ENCODE assay signal across 1 cellular context in the genomic region with DNA sequence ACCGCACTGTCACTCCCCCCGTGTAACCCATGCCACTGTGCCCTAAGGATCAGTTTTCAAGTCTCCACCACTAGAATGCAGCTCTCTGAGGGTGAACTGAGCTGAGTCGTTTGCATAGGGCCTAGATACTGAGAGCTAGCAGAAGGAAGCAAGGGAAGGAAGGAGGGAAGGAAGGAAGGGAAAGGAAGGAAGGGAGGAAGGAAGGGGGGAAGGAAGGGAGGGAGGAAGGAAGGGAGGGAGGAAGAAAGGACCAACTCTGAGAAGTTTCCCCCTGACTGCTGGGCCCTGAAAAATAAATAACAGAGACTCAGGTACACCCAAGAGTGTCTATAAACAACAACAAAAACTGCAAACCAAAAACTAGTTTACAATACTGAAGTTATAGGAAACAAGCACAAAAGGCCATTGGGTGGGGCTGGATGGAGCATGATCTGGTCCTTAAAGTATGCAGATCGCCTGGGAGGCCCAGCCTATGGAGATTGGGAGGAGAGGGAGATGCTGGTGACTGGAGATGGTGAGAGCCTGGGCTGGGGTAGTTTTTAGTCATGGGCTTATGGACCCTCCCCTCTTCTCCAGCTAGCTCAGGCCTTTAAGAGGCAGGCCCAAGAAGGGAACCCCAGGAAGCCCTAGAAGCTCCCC.
TF ChIP-seq lines count a peak whose summit lies in the region.

No MANE protein-coding gene starts in this region.

TF ChIP-seq in K562, 482 proteins besides CTCF, POLR2A, EP300 and RAD21 (continues in another document):
- TF ChIP-seq DNMT1 (IDR thresholded peaks at IDR 0.05), result no peak
- 0 out of 2 replicates have a peak, but pooled peaks have one; percentile 54 for TF ChIP-seq MTA1 (IDR thresholded peaks at IDR 0.05; ENCODE audit: borderline replicate concordance)
- 0 out of 2 replicates have a peak, but pooled peaks have one; percentile 19 for TF ChIP-seq CTBP1 (IDR thresholded peaks at IDR 0.05; ENCODE audit: borderline replicate concordance)
- TF ChIP-seq, protein P1, sequence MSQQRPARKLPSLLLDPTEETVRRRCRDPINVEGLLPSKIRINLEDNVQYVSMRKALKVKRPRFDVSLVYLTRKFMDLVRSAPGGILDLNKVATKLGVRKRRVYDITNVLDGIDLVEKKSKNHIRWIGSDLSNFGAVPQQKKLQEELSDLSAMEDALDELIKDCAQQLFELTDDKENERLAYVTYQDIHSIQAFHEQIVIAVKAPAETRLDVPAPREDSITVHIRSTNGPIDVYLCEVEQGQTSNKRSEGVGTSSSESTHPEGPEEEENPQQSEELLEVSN (IDR thresholded peaks at IDR 0.05; ENCODE audit: borderline replicate concordance in 1 of 2, extremely low read depth in 1 of 2, insufficient read depth in 1 of 2, insufficient read length in 1 of 2, low read depth in 1 of 2, low read length in 1 of 2, poor library complexity in 1 of 2, severe bottlenecking in 1 of 2), result no peak
- TF ChIP-seq SMARCA5 (IDR thresholded peaks at IDR 0.05), result 0 out of 2 replicates have a peak, but pooled peaks have one; percentile 42
- TF ChIP-seq FOXA1 (IDR thresholded peaks at IDR 0.05; ENCODE audit: borderline replicate concordance), result no peak
- TF ChIP-seq EHMT2 (IDR thresholded peaks at IDR 0.05), result 0 out of 2 replicates have a peak, but pooled peaks have one; percentile 43
- TF ChIP-seq HMGN3 (IDR thresholded peaks at IDR 0.05; ENCODE audit: borderline replicate concordance, extremely low read depth, insufficient read length, low read depth, low read length), result no peak
- TF ChIP-seq PYGO2 (tag; IDR thresholded peaks at IDR 0.05), result no peak
- TF ChIP-seq RFX5 (IDR thresholded peaks at IDR 0.05; ENCODE audit: low read depth, low read length), result no peak
- TF ChIP-seq ZNF274 (IDR thresholded peaks at IDR 0.05; ENCODE audit: borderline replicate concordance, low read depth, low read length), result no peak
- TF ChIP-seq ZNF644 (tag; IDR thresholded peaks at IDR 0.05; ENCODE audit: low read depth), result no peak
- TF ChIP-seq, protein P2, sequence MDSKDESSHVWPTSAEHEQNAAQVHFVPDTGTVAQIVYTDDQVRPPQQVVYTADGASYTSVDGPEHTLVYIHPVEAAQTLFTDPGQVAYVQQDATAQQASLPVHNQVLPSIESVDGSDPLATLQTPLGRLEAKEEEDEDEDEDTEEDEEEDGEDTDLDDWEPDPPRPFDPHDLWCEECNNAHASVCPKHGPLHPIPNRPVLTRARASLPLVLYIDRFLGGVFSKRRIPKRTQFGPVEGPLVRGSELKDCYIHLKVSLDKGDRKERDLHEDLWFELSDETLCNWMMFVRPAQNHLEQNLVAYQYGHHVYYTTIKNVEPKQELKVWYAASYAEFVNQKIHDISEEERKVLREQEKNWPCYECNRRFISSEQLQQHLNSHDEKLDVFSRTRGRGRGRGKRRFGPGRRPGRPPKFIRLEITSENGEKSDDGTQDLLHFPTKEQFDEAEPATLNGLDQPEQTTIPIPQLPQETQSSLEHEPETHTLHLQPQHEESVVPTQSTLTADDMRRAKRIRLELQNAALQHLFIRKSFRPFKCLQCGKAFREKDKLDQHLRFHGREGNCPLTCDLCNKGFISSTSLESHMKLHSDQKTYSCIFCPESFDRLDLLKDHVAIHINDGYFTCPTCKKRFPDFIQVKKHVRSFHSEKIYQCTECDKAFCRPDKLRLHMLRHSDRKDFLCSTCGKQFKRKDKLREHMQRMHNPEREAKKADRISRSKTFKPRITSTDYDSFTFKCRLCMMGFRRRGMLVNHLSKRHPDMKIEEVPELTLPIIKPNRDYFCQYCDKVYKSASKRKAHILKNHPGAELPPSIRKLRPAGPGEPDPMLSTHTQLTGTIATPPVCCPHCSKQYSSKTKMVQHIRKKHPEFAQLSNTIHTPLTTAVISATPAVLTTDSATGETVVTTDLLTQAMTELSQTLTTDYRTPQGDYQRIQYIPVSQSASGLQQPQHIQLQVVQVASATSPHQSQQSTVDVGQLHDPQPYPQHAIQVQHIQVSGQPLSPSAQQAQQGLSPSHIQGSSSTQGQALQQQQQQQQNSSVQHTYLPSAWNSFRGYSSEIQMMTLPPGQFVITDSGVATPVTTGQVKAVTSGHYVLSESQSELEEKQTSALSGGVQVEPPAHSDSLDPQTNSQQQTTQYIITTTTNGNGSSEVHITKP (IDR thresholded peaks at IDR 0.05; ENCODE audit: partially characterized antibody), result no peak
- 0 out of 4 replicates have a peak, but pooled peaks of 1 of the 2 experiments have one; percentile 11 for TF ChIP-seq TRIM24 (IDR thresholded peaks at IDR 0.05)
- no peak for TF ChIP-seq POLR3A (IDR thresholded peaks at IDR 0.05; ENCODE audit: borderline replicate concordance, extremely low read depth, insufficient read depth, insufficient read length)
- TF ChIP-seq, protein P3, sequence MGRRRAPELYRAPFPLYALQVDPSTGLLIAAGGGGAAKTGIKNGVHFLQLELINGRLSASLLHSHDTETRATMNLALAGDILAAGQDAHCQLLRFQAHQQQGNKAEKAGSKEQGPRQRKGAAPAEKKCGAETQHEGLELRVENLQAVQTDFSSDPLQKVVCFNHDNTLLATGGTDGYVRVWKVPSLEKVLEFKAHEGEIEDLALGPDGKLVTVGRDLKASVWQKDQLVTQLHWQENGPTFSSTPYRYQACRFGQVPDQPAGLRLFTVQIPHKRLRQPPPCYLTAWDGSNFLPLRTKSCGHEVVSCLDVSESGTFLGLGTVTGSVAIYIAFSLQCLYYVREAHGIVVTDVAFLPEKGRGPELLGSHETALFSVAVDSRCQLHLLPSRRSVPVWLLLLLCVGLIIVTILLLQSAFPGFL (CRISPR knock-in tag; IDR thresholded peaks at IDR 0.05), result no peak
- TF ChIP-seq ZNF785 (CRISPR knock-in tag; IDR thresholded peaks at IDR 0.05), result no peak
- TF ChIP-seq KLF10 (CRISPR knock-in tag; IDR thresholded peaks at IDR 0.05), result no peak
- TF ChIP-seq PML (IDR thresholded peaks at IDR 0.05; ENCODE audit: low read length), result no peak
- no peak for TF ChIP-seq CC2D1A (IDR thresholded peaks at IDR 0.05)
- no peak for TF ChIP-seq WHSC1 (IDR thresholded peaks at IDR 0.05; ENCODE audit: low read length)
- TF ChIP-seq NR3C1 (CRISPR knock-in tag; IDR thresholded peaks at IDR 0.05), result no peak
- TF ChIP-seq ZNF408 (CRISPR knock-in tag; IDR thresholded peaks at IDR 0.05; ENCODE audit: low read depth), result no peak
- TF ChIP-seq STAT5B (CRISPR knock-in tag; IDR thresholded peaks at IDR 0.05), result no peak
- TF ChIP-seq GTF2A2 (tag; IDR thresholded peaks at IDR 0.05), result no peak
- TF ChIP-seq NFRKB (IDR thresholded peaks at IDR 0.05; ENCODE audit: low read depth), result no peak
- TF ChIP-seq ZNF212 (CRISPR knock-in tag; IDR thresholded peaks at IDR 0.05), result no peak
- TF ChIP-seq, protein P4, sequence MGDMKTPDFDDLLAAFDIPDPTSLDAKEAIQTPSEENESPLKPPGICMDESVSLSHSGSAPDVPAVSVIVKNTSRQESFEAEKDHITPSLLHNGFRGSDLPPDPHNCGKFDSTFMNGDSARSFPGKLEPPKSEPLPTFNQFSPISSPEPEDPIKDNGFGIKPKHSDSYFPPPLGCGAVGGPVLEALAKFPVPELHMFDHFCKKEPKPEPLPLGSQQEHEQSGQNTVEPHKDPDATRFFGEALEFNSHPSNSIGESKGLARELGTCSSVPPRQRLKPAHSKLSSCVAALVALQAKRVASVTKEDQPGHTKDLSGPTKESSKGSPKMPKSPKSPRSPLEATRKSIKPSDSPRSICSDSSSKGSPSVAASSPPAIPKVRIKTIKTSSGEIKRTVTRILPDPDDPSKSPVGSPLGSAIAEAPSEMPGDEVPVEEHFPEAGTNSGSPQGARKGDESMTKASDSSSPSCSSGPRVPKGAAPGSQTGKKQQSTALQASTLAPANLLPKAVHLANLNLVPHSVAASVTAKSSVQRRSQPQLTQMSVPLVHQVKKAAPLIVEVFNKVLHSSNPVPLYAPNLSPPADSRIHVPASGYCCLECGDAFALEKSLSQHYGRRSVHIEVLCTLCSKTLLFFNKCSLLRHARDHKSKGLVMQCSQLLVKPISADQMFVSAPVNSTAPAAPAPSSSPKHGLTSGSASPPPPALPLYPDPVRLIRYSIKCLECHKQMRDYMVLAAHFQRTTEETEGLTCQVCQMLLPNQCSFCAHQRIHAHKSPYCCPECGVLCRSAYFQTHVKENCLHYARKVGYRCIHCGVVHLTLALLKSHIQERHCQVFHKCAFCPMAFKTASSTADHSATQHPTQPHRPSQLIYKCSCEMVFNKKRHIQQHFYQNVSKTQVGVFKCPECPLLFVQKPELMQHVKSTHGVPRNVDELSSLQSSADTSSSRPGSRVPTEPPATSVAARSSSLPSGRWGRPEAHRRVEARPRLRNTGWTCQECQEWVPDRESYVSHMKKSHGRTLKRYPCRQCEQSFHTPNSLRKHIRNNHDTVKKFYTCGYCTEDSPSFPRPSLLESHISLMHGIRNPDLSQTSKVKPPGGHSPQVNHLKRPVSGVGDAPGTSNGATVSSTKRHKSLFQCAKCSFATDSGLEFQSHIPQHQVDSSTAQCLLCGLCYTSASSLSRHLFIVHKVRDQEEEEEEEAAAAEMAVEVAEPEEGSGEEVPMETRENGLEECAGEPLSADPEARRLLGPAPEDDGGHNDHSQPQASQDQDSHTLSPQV (IDR thresholded peaks at IDR 0.05), result no peak
- TF ChIP-seq, protein P5, sequence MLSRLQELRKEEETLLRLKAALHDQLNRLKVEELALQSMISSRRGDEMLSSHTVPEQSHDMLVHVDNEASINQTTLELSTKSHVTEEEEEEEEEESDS (CRISPR knock-in tag; IDR thresholded peaks at IDR 0.05), result no peak
- no peak for TF ChIP-seq ZNF263 (CRISPR knock-in tag; IDR thresholded peaks at IDR 0.05; ENCODE audit: borderline replicate concordance)
- TF ChIP-seq RAD51 (IDR thresholded peaks at IDR 0.05; ENCODE audit: borderline replicate concordance, low read depth), result no peak
- TF ChIP-seq ZNF316 (IDR thresholded peaks at IDR 0.05), result no peak
- 0 out of 2 replicates have a peak, but pooled peaks have one; percentile 64 for TF ChIP-seq ELF4 (CRISPR knock-in tag; IDR thresholded peaks at IDR 0.05)
- TF ChIP-seq, protein P6, sequence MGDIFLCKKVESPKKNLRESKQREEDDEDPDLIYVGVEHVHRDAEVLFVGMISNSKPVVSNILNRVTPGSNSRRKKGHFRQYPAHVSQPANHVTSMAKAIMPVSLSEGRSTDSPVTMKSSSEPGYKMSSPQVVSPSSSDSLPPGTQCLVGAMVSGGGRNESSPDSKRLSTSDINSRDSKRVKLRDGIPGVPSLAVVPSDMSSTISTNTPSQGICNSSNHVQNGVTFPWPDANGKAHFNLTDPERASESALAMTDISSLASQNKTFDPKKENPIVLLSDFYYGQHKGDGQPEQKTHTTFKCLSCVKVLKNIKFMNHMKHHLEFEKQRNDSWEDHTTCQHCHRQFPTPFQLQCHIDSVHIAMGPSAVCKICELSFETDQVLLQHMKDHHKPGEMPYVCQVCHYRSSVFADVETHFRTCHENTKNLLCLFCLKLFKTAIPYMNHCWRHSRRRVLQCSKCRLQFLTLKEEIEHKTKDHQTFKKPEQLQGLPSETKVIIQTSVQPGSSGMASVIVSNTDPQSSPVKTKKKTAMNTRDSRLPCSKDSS (IDR thresholded peaks at IDR 0.05; ENCODE audit: low read depth, partially characterized antibody), result peak; percentile 10
- TF ChIP-seq HDAC1 (IDR thresholded peaks at IDR 0.05), result 0 out of 4 replicates have a peak, but pooled peaks of 1 of the 2 experiments have one; percentile 46
- no peak for TF ChIP-seq ZNF184 (CRISPR knock-in tag; IDR thresholded peaks at IDR 0.05)
- TF ChIP-seq, protein P7, sequence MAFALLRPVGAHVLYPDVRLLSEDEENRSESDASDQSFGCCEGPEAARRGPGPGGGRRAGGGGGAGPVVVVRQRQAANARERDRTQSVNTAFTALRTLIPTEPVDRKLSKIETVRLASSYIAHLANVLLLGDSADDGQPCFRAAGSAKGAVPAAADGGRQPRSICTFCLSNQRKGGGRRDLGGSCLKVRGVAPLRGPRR (CRISPR knock-in tag; IDR thresholded peaks at IDR 0.05), result no peak
- TF ChIP-seq, protein P8, sequence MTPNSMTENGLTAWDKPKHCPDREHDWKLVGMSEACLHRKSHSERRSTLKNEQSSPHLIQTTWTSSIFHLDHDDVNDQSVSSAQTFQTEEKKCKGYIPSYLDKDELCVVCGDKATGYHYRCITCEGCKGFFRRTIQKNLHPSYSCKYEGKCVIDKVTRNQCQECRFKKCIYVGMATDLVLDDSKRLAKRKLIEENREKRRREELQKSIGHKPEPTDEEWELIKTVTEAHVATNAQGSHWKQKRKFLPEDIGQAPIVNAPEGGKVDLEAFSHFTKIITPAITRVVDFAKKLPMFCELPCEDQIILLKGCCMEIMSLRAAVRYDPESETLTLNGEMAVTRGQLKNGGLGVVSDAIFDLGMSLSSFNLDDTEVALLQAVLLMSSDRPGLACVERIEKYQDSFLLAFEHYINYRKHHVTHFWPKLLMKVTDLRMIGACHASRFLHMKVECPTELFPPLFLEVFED (CRISPR knock-in tag; conservative IDR thresholded peaks at IDR 0.05), result peak; percentile 87
- TF ChIP-seq NBN (IDR thresholded peaks at IDR 0.05; ENCODE audit: low read depth), result no peak
- TF ChIP-seq OTX1 (CRISPR knock-in tag; IDR thresholded peaks at IDR 0.05), result no peak
- TF ChIP-seq MTF1 (CRISPR knock-in tag; IDR thresholded peaks at IDR 0.05; ENCODE audit: borderline replicate concordance), result no peak
- TF ChIP-seq TGIF2 (CRISPR knock-in tag; IDR thresholded peaks at IDR 0.05), result no peak
- no peak for TF ChIP-seq ETV5 (CRISPR knock-in tag; IDR thresholded peaks at IDR 0.05; ENCODE audit: low read depth)
- TF ChIP-seq TAF15 (IDR thresholded peaks at IDR 0.05; ENCODE audit: low read depth, low read length), result no peak
- TF ChIP-seq, protein P9, sequence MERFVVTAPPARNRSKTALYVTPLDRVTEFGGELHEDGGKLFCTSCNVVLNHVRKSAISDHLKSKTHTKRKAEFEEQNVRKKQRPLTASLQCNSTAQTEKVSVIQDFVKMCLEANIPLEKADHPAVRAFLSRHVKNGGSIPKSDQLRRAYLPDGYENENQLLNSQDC (CRISPR knock-in tag; IDR thresholded peaks at IDR 0.05), result no peak
- no peak for TF ChIP-seq CREM (IDR thresholded peaks at IDR 0.05; ENCODE audit: low read depth)
- TF ChIP-seq, protein P10, sequence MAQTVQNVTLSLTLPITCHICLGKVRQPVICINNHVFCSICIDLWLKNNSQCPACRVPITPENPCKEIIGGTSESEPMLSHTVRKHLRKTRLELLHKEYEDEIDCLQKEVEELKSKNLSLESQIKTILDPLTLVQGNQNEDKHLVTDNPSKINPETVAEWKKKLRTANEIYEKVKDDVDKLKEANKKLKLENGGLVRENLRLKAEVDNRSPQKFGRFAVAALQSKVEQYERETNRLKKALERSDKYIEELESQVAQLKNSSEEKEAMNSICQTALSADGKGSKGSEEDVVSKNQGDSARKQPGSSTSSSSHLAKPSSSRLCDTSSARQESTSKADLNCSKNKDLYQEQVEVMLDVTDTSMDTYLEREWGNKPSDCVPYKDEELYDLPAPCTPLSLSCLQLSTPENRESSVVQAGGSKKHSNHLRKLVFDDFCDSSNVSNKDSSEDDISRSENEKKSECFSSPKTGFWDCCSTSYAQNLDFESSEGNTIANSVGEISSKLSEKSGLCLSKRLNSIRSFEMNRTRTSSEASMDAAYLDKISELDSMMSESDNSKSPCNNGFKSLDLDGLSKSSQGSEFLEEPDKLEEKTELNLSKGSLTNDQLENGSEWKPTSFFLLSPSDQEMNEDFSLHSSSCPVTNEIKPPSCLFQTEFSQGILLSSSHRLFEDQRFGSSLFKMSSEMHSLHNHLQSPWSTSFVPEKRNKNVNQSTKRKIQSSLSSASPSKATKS (CRISPR knock-in tag; IDR thresholded peaks at IDR 0.05), result no peak
- peak; percentile 51 for TF ChIP-seq ARHGAP35 (IDR thresholded peaks at IDR 0.05; ENCODE audit: partially characterized antibody)
- TF ChIP-seq CXXC5 (CRISPR knock-in tag; IDR thresholded peaks at IDR 0.05), result no peak
- no peak for TF ChIP-seq NR4A1 (CRISPR knock-in tag; IDR thresholded peaks at IDR 0.05)
- no peak for TF ChIP-seq NR4A1 (tag; IDR thresholded peaks at IDR 0.05)
- no peak for TF ChIP-seq ZFX (CRISPR knock-in tag; IDR thresholded peaks at IDR 0.05)
- no peak for TF ChIP-seq ATF7 (IDR thresholded peaks at IDR 0.05)
